ENCODE assay signal across 9 cellular contexts in genomic region chr7:16668049-16668858, GRCh38. TPM values are rescaled to one million over a fixed set of nuclear protein-coding genes. Genes with fewer than 3 reads are reported as not detected.
DNase-seq lines count a peak whose midpoint lies in the region; ATAC-seq, FAIRE-seq and TF ChIP-seq lines count a peak whose summit lies in the region.
"Had no signal": no experiment of that assay in that cellular context is flagged by ENCODE, and none has a peak within 500 bp of the region (broad histone marks: within the 10 kb centered on the region; RNA-seq: fewer than 3 reads in every experiment).

No MANE protein-coding gene starts in this region.

- WGBS in psoas muscle, 3 donors: 26 to 47% (median 30%) methylated on average over 11 of the region's 11 CpGs

- FAIRE-seq in RCC 7860 (lab: Jason Lieb, UNC): peak; percentile 95

- no peak overlapping the region for H3K4me3 ChIP-seq in fibroblast of the aortic adventitia (ENCODE audit: low read depth, low read length)
- H3K4me3 ChIP-seq in psoas muscle: peak overlapping the region; percentile 1
- H3K4me3 ChIP-seq in WERI-Rb-1 (ENCODE audit: low read depth, low read length): no peak overlapping the region
- H3K4me3 ChIP-seq: right lobe of liver had no signal

- H3K27ac ChIP-seq in psoas muscle (peak overlapping the region; percentile 70), WERI-Rb-1 (no peak overlapping the region)
- H3K27ac ChIP-seq: right lobe of liver had no signal

- ATAC-seq in psoas muscle: peak; percentile 93 to 98 (median 95)
- ATAC-seq in HG03025 (IDR thresholded peaks at IDR 0.05; ENCODE audit: low FRiP score, unreplicated experiment): no peak

- no peaks in the 10 kb centered on the region for H3K9me3 ChIP-seq in psoas muscle
- H3K9me3 ChIP-seq in WERI-Rb-1 (ENCODE audit: severe bottlenecking): no peaks in the 10 kb centered on the region
- H3K9me3 ChIP-seq: right lobe of liver had no signal

- H3K27me3 ChIP-seq in psoas muscle (ENCODE audit: insufficient read depth in 3 of 3, low read length in 2 of 3): no peaks in the 10 kb centered on the region
- H3K27me3 ChIP-seq in WERI-Rb-1 (ENCODE audit: insufficient read depth, low read depth, severe bottlenecking): no peaks in the 10 kb centered on the region
- H3K27me3 ChIP-seq: right lobe of liver had no signal

- peaks cover 0 to 14% of the 10 kb centered on the region in 2 donors for H3K36me3 ChIP-seq in psoas muscle (ENCODE audit: insufficient read depth in 1 of 2, low read depth in 1 of 2)
- peaks cover 34% of the 10 kb centered on the region for H3K36me3 ChIP-seq in WERI-Rb-1
- H3K36me3 ChIP-seq: right lobe of liver had no signal

- peaks cover 48% of the 10 kb centered on the region for H3K4me1 ChIP-seq in psoas muscle
- H3K4me1 ChIP-seq: right lobe of liver had no signal

- DNase-seq in EL: peak; percentile 99
- peak; percentile 91 for DNase-seq in RCC 7860 (ENCODE audit: low spot score)
- peak; percentile 100 for DNase-seq in fibroblast of the aortic adventitia (ENCODE audit: low read depth)
- DNase-seq in psoas muscle: peak; percentile 70 to 82
- DNase-seq in NCI-H2029 (lab: John Stamatoyannopoulos, UW): no peak
- DNase-seq in stimulated activated CD4-positive, alpha-beta T cell treated with anti-CD3 and anti-CD28 coated beads, Interleukin-4, amount 100 ng/mL, for 1 hour: no peak
- DNase-seq in WERI-Rb-1: no peak
- DNase-seq: right lobe of liver had no signal

- intact Hi-C loops in psoas muscle (cut with DNase I): no loop called here

- peak; percentile 55 for TF ChIP-seq CTCF in fibroblast of the aortic adventitia (IDR thresholded peaks at IDR 0.05; ENCODE audit: insufficient read depth, low read length)
- no peak for TF ChIP-seq CTCF in psoas muscle (IDR thresholded peaks at IDR 0.05)
- TF ChIP-seq CTCF in WERI-Rb-1 (IDR thresholded peaks at IDR 0.05; ENCODE audit: low read depth, low read length): no peak

RNA-seq across cellular contexts. Expression of gene BZW2, which starts 22.3 kb away (rescaled TPM):
- total RNA-seq in fibroblast of the aortic adventitia (ENCODE audit: low replicate concordance): 35.6 and 61.8 TPM in 2 replicates
- total RNA-seq in psoas muscle: 100 to 1,000 TPM; 133 to 163 (median 155) TPM
- polyA plus RNA-seq in psoas muscle: 100 to 1,000 TPM in 2 of 3 donors, 10 to 100 TPM in 1; 83.7 to 133 (median 101) TPM

RNA-seq across cellular contexts. Expression of gene ANKMY2, which starts 22.7 kb away (rescaled TPM):
- total RNA-seq in fibroblast of the aortic adventitia (ENCODE audit: low replicate concordance) (24.9 and 30.2 TPM in 2 replicates), psoas muscle (10 to 100 TPM in 3 of 4 donors, 1 to 10 TPM in 1; 7.7 to 16.2 (median 11.3) TPM)
- 1 to 10 TPM; 4.5 to 9.9 (median 5.9) TPM for polyA plus RNA-seq in psoas muscle

Comparison
In these comparisons a context has a peak if more than half of its experiments do, and no peak if none do; other contexts are left out.
1. DNase-seq: peak in EL (single experiment), RCC 7860 (single experiment), fibroblast of the aortic adventitia (single experiment) and psoas muscle (2 of 2); none in NCI-H2029 (single experiment), stimulated activated CD4-positive, alpha-beta T cell treated with anti-CD3 and anti-CD28 coated beads, Interleukin-4, amount 100 ng/mL, for 1 hour (single experiment) and WERI-Rb-1 (single experiment).